15 cellular contexts compared by ENCODE assay signal in the genomic region with DNA sequence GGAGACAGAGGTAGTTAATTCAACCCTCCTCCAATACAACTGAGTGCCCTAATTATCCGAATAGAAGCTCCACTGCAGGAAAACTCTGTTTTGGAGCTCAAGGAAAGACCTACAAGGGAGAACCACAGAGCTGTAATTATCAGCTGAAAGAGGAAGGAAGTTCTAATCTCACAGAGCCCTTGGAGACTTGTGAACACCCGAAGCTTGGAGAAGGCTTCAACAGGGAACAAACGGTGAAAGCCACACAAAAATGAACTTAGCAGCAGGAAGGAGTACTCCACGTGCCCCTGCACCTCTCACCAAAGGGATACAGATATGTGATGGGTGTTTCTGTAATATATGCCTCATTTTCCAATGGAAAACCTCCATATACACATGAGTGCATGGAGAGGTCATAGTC.
"Had no signal": no experiment of that assay in that cellular context is flagged by ENCODE, and none has a peak within 500 bp of the region (broad histone marks: within the 10 kb centered on the region; RNA-seq: fewer than 3 reads in every experiment).

No MANE protein-coding gene starts in this region.

- H3K4me3 ChIP-seq: cardiac muscle cell, lung, tibial nerve had no signal

- H3K4me1 ChIP-seq: tibial nerve had no signal

- H3K36me3 ChIP-seq: cardiac muscle cell, tibial nerve had no signal

- H3K4me1 Mint-ChIP-seq: activated T-helper 17 cell treated with anti-CD3 and anti-CD28 coated beads, Interleukin-2, amount 50 U/mL, for 72 hours; immature natural killer cell; stimulated activated effector memory CD8-positive, alpha-beta T cell treated with anti-CD3 and anti-CD28 coated beads, Interleukin-12 subunit alpha, Interleukin-12 subunit beta, amount 100 ng/mL, for 72 hours had no signal

- H3K27ac ChIP-seq: cardiac muscle cell, foreskin keratinocyte, tibial nerve had no signal

- H3K9me3 ChIP-seq: tibial nerve had no signal

- H3K4me3 Mint-ChIP-seq: activated CD8-positive, alpha-beta T cell treated with anti-CD3 and anti-CD28 coated beads, Interleukin-2, amount 10 ng/mL, durations not matched to agents 7 days and 5 days; activated naive CD4-positive, alpha-beta T cell treated with anti-CD3 and anti-CD28 coated beads for 36 hours; activated T-helper 17 cell treated with anti-CD3 and anti-CD28 coated beads, Interleukin-2, amount 50 U/mL, for 72 hours; immature natural killer cell; naive B cell; stimulated activated effector memory CD8-positive, alpha-beta T cell treated with anti-CD3 and anti-CD28 coated beads, Interleukin-12 subunit alpha, Interleukin-12 subunit beta, amount 100 ng/mL, for 72 hours had no signal

- H3K36me3 Mint-ChIP-seq: immature natural killer cell; naive B cell; stimulated activated effector memory CD8-positive, alpha-beta T cell treated with anti-CD3 and anti-CD28 coated beads, Interleukin-12 subunit alpha, Interleukin-12 subunit beta, amount 100 ng/mL, for 72 hours had no signal

- H3K27ac Mint-ChIP-seq: activated CD8-positive, alpha-beta T cell treated with anti-CD3 and anti-CD28 coated beads, Interleukin-2, amount 10 ng/mL, durations not matched to agents 7 days and 5 days; activated naive CD4-positive, alpha-beta T cell treated with anti-CD3 and anti-CD28 coated beads for 36 hours; activated T-helper 17 cell treated with anti-CD3 and anti-CD28 coated beads, Interleukin-2, amount 50 U/mL, for 72 hours; immature natural killer cell; progenitor cell of endocrine pancreas; stimulated activated effector memory CD8-positive, alpha-beta T cell treated with anti-CD3 and anti-CD28 coated beads, Interleukin-12 subunit alpha, Interleukin-12 subunit beta, amount 100 ng/mL, for 72 hours had no signal

- DNase-seq: activated CD4-positive, alpha-beta T cell treated with anti-CD3 and anti-CD28 coated beads for 48 hours; activated CD8-positive, alpha-beta T cell treated with anti-CD3 and anti-CD28 coated beads, Interleukin-2, amount 10 ng/mL, durations not matched to agents 7 days and 5 days; activated naive CD4-positive, alpha-beta T cell treated with anti-CD3 and anti-CD28 coated beads for 36 hours; activated T-cell treated with anti-CD3 and anti-CD28 coated beads for 4 hours; foreskin keratinocyte; immature natural killer cell; naive B cell; right cardiac atrium; small intestine had no signal

- H3K27me3 ChIP-seq: cardiac muscle cell, foreskin keratinocyte, tibial nerve had no signal

- H3K9me3 Mint-ChIP-seq: activated naive CD4-positive, alpha-beta T cell treated with anti-CD3 and anti-CD28 coated beads for 36 hours; activated T-helper 17 cell treated with anti-CD3 and anti-CD28 coated beads, Interleukin-2, amount 50 U/mL, for 72 hours; naive B cell; stimulated activated effector memory CD8-positive, alpha-beta T cell treated with anti-CD3 and anti-CD28 coated beads, Interleukin-12 subunit alpha, Interleukin-12 subunit beta, amount 100 ng/mL, for 72 hours had no signal
